7 cellular contexts compared by ENCODE assay signal in the genomic region with DNA sequence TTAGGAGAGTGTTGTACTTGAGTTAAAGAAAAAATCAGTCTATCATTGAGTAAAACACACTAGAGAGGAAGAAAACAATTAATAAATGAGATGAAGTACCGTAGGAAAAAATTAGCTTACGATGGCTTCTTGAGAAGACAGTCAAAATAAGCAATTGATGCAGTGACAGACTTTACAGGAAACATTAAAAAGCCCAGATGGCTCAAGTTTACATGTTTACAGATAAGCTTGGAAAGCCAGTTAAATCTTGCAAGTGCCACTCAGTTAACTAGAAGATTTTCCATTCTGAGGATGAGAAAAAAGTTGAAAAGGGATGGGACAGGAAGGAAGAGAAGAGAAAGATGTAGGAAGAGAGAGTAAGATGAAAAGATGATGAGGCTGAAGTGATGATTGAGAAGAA.
"Had no signal": no experiment of that assay in that cellular context is flagged by ENCODE, and none has a peak within 500 bp of the region (broad histone marks: within the 10 kb centered on the region; RNA-seq: fewer than 3 reads in every experiment).

No MANE protein-coding gene starts in this region.

- H3K4me3 ChIP-seq: HAP-1 had no signal

- H3K27ac Mint-ChIP-seq: HFFc6, IgD-negative memory B cell had no signal

- H3K4me3 Mint-ChIP-seq: HFFc6, IgD-negative memory B cell had no signal

- H3K36me3 Mint-ChIP-seq: IgD-negative memory B cell had no signal

- H3K36me3 ChIP-seq: HAP-1 had no signal

- ATAC-seq: HCT116 had no signal

- H3K4me1 Mint-ChIP-seq: IgD-negative memory B cell had no signal

- H3K9me3 Mint-ChIP-seq: IgD-negative memory B cell had no signal

- H3K4me1 ChIP-seq: HAP-1 had no signal

- H3K9me3 ChIP-seq: HAP-1 had no signal

- DNase-seq: GOT3, H7, HFFc6, KBM-7 had no signal

- H3K27me3 Mint-ChIP-seq: IgD-negative memory B cell had no signal
